Comparison of ENCODE assay signal across 13 cellular contexts in genomic region chr3:53224536-53224935, GRCh38.
"Had no signal": no experiment of that assay in that cellular context is flagged by ENCODE, and none has a peak within 500 bp of the region (broad histone marks: within the 10 kb centered on the region; RNA-seq: fewer than 3 reads in every experiment).

No MANE protein-coding gene starts in this region.

- H3K27ac Mint-ChIP-seq: activated naive CD4-positive, alpha-beta T cell treated with anti-CD3 and anti-CD28 coated beads, Interleukin-2, amount 10 ng/mL, durations not matched to agents 7 days and 5 days had no signal

- H3K9ac ChIP-seq: neural progenitor cell had no signal

- H3K4me3 Mint-ChIP-seq: activated naive CD4-positive, alpha-beta T cell treated with anti-CD3 and anti-CD28 coated beads, Interleukin-2, amount 10 ng/mL, durations not matched to agents 7 days and 5 days; activated T-helper 17 cell treated with anti-CD3 and anti-CD28 coated beads, Interleukin-2, amount 50 U/mL, for 72 hours; naive B cell; neural progenitor cell had no signal

- H2AFZ ChIP-seq: neural progenitor cell had no signal

- H3K4me1 Mint-ChIP-seq: activated T-helper 17 cell treated with anti-CD3 and anti-CD28 coated beads, Interleukin-2, amount 50 U/mL, for 72 hours had no signal

- H3K9me3 Mint-ChIP-seq: activated naive CD4-positive, alpha-beta T cell treated with anti-CD3 and anti-CD28 coated beads, Interleukin-2, amount 10 ng/mL, durations not matched to agents 7 days and 5 days; activated T-helper 17 cell treated with anti-CD3 and anti-CD28 coated beads, Interleukin-2, amount 50 U/mL, for 72 hours; naive B cell; neural progenitor cell had no signal

- H3K4me1 ChIP-seq: gastroesophageal sphincter, neural progenitor cell had no signal

- H3K27me3 ChIP-seq: gastroesophageal sphincter, neural progenitor cell had no signal

- ATAC-seq: activated T-helper 17 cell treated with anti-CD3 and anti-CD28 coated beads, Interleukin-2, amount 50 U/mL, for 72 hours; left lobe of liver had no signal

- H3K36me3 ChIP-seq: neural progenitor cell had no signal

- H3K4me2 ChIP-seq: neural progenitor cell, smooth muscle cell had no signal

- H3K27ac ChIP-seq: neural progenitor cell had no signal

- FAIRE-seq: astrocyte, bronchial epithelial cell, islet of Langerhans, urothelium cell line had no signal

- H3K4me3 ChIP-seq: gastroesophageal sphincter, neural progenitor cell, smooth muscle cell had no signal

- H3K9me3 ChIP-seq: gastroesophageal sphincter had no signal

- H3K27me3 Mint-ChIP-seq: activated naive CD4-positive, alpha-beta T cell treated with anti-CD3 and anti-CD28 coated beads, Interleukin-2, amount 10 ng/mL, durations not matched to agents 7 days and 5 days; activated T-helper 17 cell treated with anti-CD3 and anti-CD28 coated beads, Interleukin-2, amount 50 U/mL, for 72 hours; naive B cell had no signal

- DNase-seq: activated naive CD4-positive, alpha-beta T cell treated with anti-CD3 and anti-CD28 coated beads, Interleukin-2, amount 10 ng/mL, durations not matched to agents 7 days and 5 days; erythroblast; naive B cell; SW 1271 had no signal
